ENCODE assay signal across 8 cellular contexts in genomic region chr16:30896203-30896889, GRCh38. TPM values are rescaled to one million over a fixed set of nuclear protein-coding genes. Genes with fewer than 3 reads are reported as not detected.
A peak's percentile ranks its signal among the peaks of the same experiment; 100 is the strongest.
DNase-seq lines count a peak whose midpoint lies in the region; ATAC-seq and TF ChIP-seq lines count a peak whose summit lies in the region.

Gene CTF1, plus strand, starts transcription at chr16:30896614. Its CDS starts 30 bp downstream, at chr16:30896644.

- H3K4me1 Mint-ChIP-seq in stimulated activated naive CD8-positive, alpha-beta T cell treated with anti-CD3 and anti-CD28 coated beads, Interleukin-15, amount 100 ng/mL, for 72 hours: peaks cover 59% of the 10 kb centered on the region

- no peaks in the 10 kb centered on the region for H3K36me3 ChIP-seq in PC-9 (ENCODE audit: low read depth)

- H3K4me3 ChIP-seq in PC-9: peak within 1 kb of the TSS; percentile 83

- peak within 1 kb of the TSS; percentile 76 to 82 for H3K4me3 Mint-ChIP-seq in stimulated activated naive CD8-positive, alpha-beta T cell treated with anti-CD3 and anti-CD28 coated beads, Interleukin-15, amount 100 ng/mL, for 72 hours

- CTCF ChIA-PET in PC-9 (lab: Charles Lee): interaction anchor here (0.6 to 1.6 kb wide), 4 partner anchors 27 to 338 kb away, joined by 4 to 8 read pairs (median 6); partner anchors contain the start of genes FBXL19 and ZNF764

- no peak for TF ChIP-seq CTCF in GM13977 (IDR thresholded peaks at IDR 0.05; ENCODE audit: extremely low read depth, insufficient read depth, missing control alignments)
- no peak for TF ChIP-seq CTCF in PC-9 (conservative IDR thresholded peaks at IDR 0.05)

- peak; percentile 6 for ATAC-seq in left lobe of liver
- ATAC-seq in stimulated activated naive CD8-positive, alpha-beta T cell treated with anti-CD3 and anti-CD28 coated beads, Interleukin-15, amount 100 ng/mL, for 72 hours: no peak

- no peaks in the 10 kb centered on the region for H4K20me1 ChIP-seq in PC-9 (ENCODE audit: insufficient read depth)

- peak within 1 kb of the TSS; percentile 35 to 89 for H3K27ac Mint-ChIP-seq in stimulated activated naive CD8-positive, alpha-beta T cell treated with anti-CD3 and anti-CD28 coated beads, Interleukin-15, amount 100 ng/mL, for 72 hours

- H3K27ac ChIP-seq in PC-9: peak within 1 kb of the TSS; percentile 88

- H3K27me3 Mint-ChIP-seq in stimulated activated naive CD8-positive, alpha-beta T cell treated with anti-CD3 and anti-CD28 coated beads, Interleukin-15, amount 100 ng/mL, for 72 hours: no peaks in the 10 kb centered on the region

- peak within 1 kb of the TSS; percentile 82 for H2AFZ ChIP-seq in PC-9

- peaks cover 9% of the 10 kb centered on the region for H3K79me2 ChIP-seq in PC-9 (ENCODE audit: low read depth)

- peaks cover 36% of the 10 kb centered on the region for H3K4me1 ChIP-seq in PC-9 (replicated peaks; ENCODE audit: insufficient read depth)

- no peaks in the 10 kb centered on the region for H3K9me3 ChIP-seq in PC-9 (ENCODE audit: insufficient read depth, low read depth)

- intact Hi-C loops in PC-9 (cut with micrococcal nuclease; ENCODE audit: unreplicated experiment): loop anchor here (1.0 to 5.0 kb wide), 4 partner anchors 26 to 244 kb away; partner anchors contain the start of genes PRR14 and SRCAP

- no peaks in the 10 kb centered on the region for H3K9me2 ChIP-seq in PC-9 (ENCODE audit: insufficient read depth)

- peak within 1 kb of the TSS; percentile 84 for H3K4me2 ChIP-seq in PC-9

- POLR2A ChIA-PET in PC-9 (lab: Charles Lee; ENCODE audit: unreplicated experiment): interaction anchor here (0.6 to 1.0 kb wide), 11 partner anchors 17 to 981 kb away, joined by 3 to 23 read pairs (median 4); partner anchors contain the start of genes FBXL19, ZNF646 and ZNF668

- peak; percentile 17 for DNase-seq in GM13977 (ENCODE audit: low spot score)
- DNase-seq in PC-9: peak; percentile 75 to 90
- peak; percentile 54 for DNase-seq in dermis blood vessel endothelial cell
- peak; percentile 59 for DNase-seq in left lobe of liver (ENCODE audit: low spot score)
- DNase-seq in stimulated activated naive CD8-positive, alpha-beta T cell treated with anti-CD3 and anti-CD28 coated beads, Interleukin-15, amount 100 ng/mL, for 72 hours: peak in 1 of 2 donors; percentile 12
- no peak for DNase-seq in RKO (ENCODE audit: low spot score)
- DNase-seq in KG1 (lab: John Stamatoyannopoulos, UW): no peak
- DNase-seq in superior temporal gyrus (ENCODE audit: extremely low spot score): no peak

- H3F3A ChIP-seq in PC-9 (ENCODE audit: insufficient read depth, low read depth): peaks cover 35% of the 10 kb centered on the region

- in situ Hi-C loops in GM13977 (cut with MboI; ENCODE audit: low pct_unique_long_range_greater_than_20kb, low sequenced_read_pairs, unreplicated experiment): loop anchor here (10.0 kb wide), 1 partner anchor 52 kb away; no protein-coding TSS in a partner anchor

- TSS peak; percentile 46 for BruUV-seq in PC-9 (replicated peaks; lab: Mats Ljungman, UMichigan)

- H3K27me3 ChIP-seq in PC-9 (ENCODE audit: insufficient read depth, low read depth): no peaks in the 10 kb centered on the region

- no peaks in the 10 kb centered on the region for H3K9me3 Mint-ChIP-seq in stimulated activated naive CD8-positive, alpha-beta T cell treated with anti-CD3 and anti-CD28 coated beads, Interleukin-15, amount 100 ng/mL, for 72 hours

RNA-seq across cellular contexts. Expression of gene CTF1, which starts in this region (rescaled TPM):
- total RNA-seq in PC-9 (2021): 11.6 and 17.0 TPM in 2 replicates
- 0.17 and 0.70 TPM in 2 replicates for total RNA-seq in dermis blood vessel endothelial cell
- total RNA-seq in left lobe of liver: 0.58 TPM

Comparison
In these comparisons a context has a peak if more than half of its experiments do, and no peak if none do; other contexts are left out.
1. Peak in DNase-seq in dermis blood vessel endothelial cell; RNA of the gene not detected or under 1 TPM.
2. Peak in DNase-seq and ATAC-seq in left lobe of liver; RNA of the gene not detected or under 1 TPM.
3. DNase-seq: peak in GM13977 (single experiment) and PC-9 (2 of 2); none in RKO (single experiment), KG1 (single experiment) and superior temporal gyrus (single experiment).